ENCODE assay signal across 22 cellular contexts in genomic region chr10:101322266-101323151, GRCh38. TPM values are rescaled to one million over a fixed set of nuclear protein-coding genes. Genes with fewer than 3 reads are reported as not detected.
DNase-seq lines count a peak whose midpoint lies in the region; ATAC-seq and TF ChIP-seq lines count a peak whose summit lies in the region.
"Had no signal": no experiment of that assay in that cellular context is flagged by ENCODE, and none has a peak within 500 bp of the region (broad histone marks: within the 10 kb centered on the region; RNA-seq: fewer than 3 reads in every experiment).

No MANE protein-coding gene starts in this region.

- no peaks in the 10 kb centered on the region for H4K20me1 ChIP-seq in neural cell (ENCODE audit: insufficient read depth)

- peak; percentile 65 for TF ChIP-seq EP300 in neural cell (conservative IDR thresholded peaks at IDR 0.05; ENCODE audit: poor library complexity, severe bottlenecking)

- peak; percentile 22 for DNase-seq in BE2C
- DNase-seq in H7 = peak; percentile 43
- no peak for DNase-seq in hippocampal formation (lab: John Stamatoyannopoulos, UW)
- DNase-seq in dedifferentiated amniotic fluid mesenchymal stem cell (ENCODE audit: extremely low spot score) = no peak
- DNase-seq: AML-193; C1 segment of cervical spinal cord; Caco-2; CD8-positive, alpha-beta T cell; Kasumi-1; NCI-H1092 treated with DMSO at 0.1 percent for 48 hours; NCI-H1436; NCI-H187; NCI-H2081 treated with DMSO at 0.1 percent for 48 hours; NCI-H748 treated with DMSO at 0.1 percent for 48 hours; NK-92 treated with Interleukin-12 subunit alpha and Interleukin-12 subunit beta, amount 100 ng/mL, for 24 hours; SHP77 had no signal

- H3K4me1 Mint-ChIP-seq in brain = peaks cover 64% of the 10 kb centered on the region

- H3K9ac ChIP-seq in neural cell (ENCODE audit: low read length) = peak overlapping the region; percentile 72

- H3K27ac Mint-ChIP-seq in brain = peak overlapping the region in 3 of 5 experiments; percentile 19 to 89 (median 88)
- H3K27ac Mint-ChIP-seq: CD8-positive, alpha-beta T cell had no signal

- H3K36me3 ChIP-seq in BE2C (no peaks in the 10 kb centered on the region), H7 (replicated peaks; ENCODE audit: control insufficient read depth, insufficient read depth, low read length) (no peaks in the 10 kb centered on the region), neural cell (ENCODE audit: insufficient read depth, low read length) (no peaks in the 10 kb centered on the region)

- peak overlapping the region in 4 of 5 experiments; percentile 26 to 71 (median 55) for H3K4me3 Mint-ChIP-seq in brain
- H3K4me3 Mint-ChIP-seq: CD8-positive, alpha-beta T cell had no signal

- H3K79me2 ChIP-seq in neural cell (replicated peaks; ENCODE audit: insufficient read depth, low read length) = no peaks in the 10 kb centered on the region

- TF ChIP-seq RAD21 in neural cell (conservative IDR thresholded peaks at IDR 0.05) = no peak

- peaks cover 22% of the 10 kb centered on the region for H3K27me3 Mint-ChIP-seq in brain

- peak overlapping the region; percentile 96 for H3K27ac ChIP-seq in neural cell (ENCODE audit: low read length)
- H3K27ac ChIP-seq: A549, RWPE1 had no signal

- H3K36me3 Mint-ChIP-seq in brain = no peaks in the 10 kb centered on the region
- H3K36me3 Mint-ChIP-seq: CD8-positive, alpha-beta T cell had no signal

- ATAC-seq in activated CD4-positive, CD25-positive, alpha-beta regulatory T cell treated with anti-CD3 and anti-CD28 coated beads, Interleukin-2, amount 50 U/mL, for 24 hours = no peak
- ATAC-seq: A549; CD8-positive, alpha-beta T cell; K562 had no signal

- H2AFZ ChIP-seq in neural cell (ENCODE audit: low read depth, low read length) = peak overlapping the region; percentile 45

- H3K27me3 ChIP-seq in BE2C = no peaks in the 10 kb centered on the region
- H3K27me3 ChIP-seq in H7 (ENCODE audit: control insufficient read depth, insufficient read depth, low read length) = no peaks in the 10 kb centered on the region
- H3K27me3 ChIP-seq in neural cell (ENCODE audit: insufficient read depth, low read depth, low read length) = no peaks in the 10 kb centered on the region

- H3K4me3 ChIP-seq in BE2C (ENCODE audit: low read depth, low read length) (no peak overlapping the region), H7 (ENCODE audit: insufficient read depth, low read depth, low read length) (no peak overlapping the region), neural cell (ENCODE audit: low read length) (peak overlapping the region; percentile 55)
- H3K4me3 ChIP-seq: A549, K562 had no signal

- H3K9me3 ChIP-seq in BE2C (no peaks in the 10 kb centered on the region), neural cell (ENCODE audit: low read length) (peaks cover 2% of the 10 kb centered on the region)
- H3K9me3 ChIP-seq: A549 had no signal

- no peaks in the 10 kb centered on the region; the same call in 1 of the 2 replicates for H3K4me1 ChIP-seq in BE2C
- H3K4me1 ChIP-seq: A549, Caco-2 had no signal

- peak overlapping the region; percentile 35 for H3K4me2 ChIP-seq in neural cell (ENCODE audit: low read length)
- H3K4me2 ChIP-seq: A549 had no signal

- peaks cover 3% of the 10 kb centered on the region for H3F3A ChIP-seq in neural cell (ENCODE audit: insufficient read depth, low read length, poor library complexity, severe bottlenecking)

- TF ChIP-seq CTCF in BE2C (IDR thresholded peaks at IDR 0.05; ENCODE audit: low read depth, low read length) (no peak), brain (conservative IDR thresholded peaks at IDR 0.05) (no peak), neural cell (IDR thresholded peaks at IDR 0.05; ENCODE audit: poor library complexity, severe bottlenecking) (no peak)

- H3K9me3 Mint-ChIP-seq in brain = peaks cover 0 to 8% (median 4%) of the 10 kb centered on the region in 5 experiments
- H3K9me3 Mint-ChIP-seq: CD8-positive, alpha-beta T cell had no signal

- H3K9me2 ChIP-seq in neural cell (ENCODE audit: insufficient read depth, low read length) = no peaks in the 10 kb centered on the region

TF ChIP-seq in neural cell, 6 proteins besides CTCF, POLR2A, EP300 and RAD21:
- peak; percentile 68 for TF ChIP-seq REST (IDR thresholded peaks at IDR 0.05; ENCODE audit: borderline replicate concordance)
- peak; percentile 79 for TF ChIP-seq POLR2AphosphoS5 (IDR thresholded peaks at IDR 0.05)
- TF ChIP-seq MXI1 (conservative IDR thresholded peaks at IDR 0.05; ENCODE audit: poor library complexity, severe bottlenecking) = no peak

RNA-seq across cellular contexts. Expression of gene BTRC, which starts 31.5 kb away (rescaled TPM):
- 7.1 TPM for polyA plus RNA-seq in BE2C (2012; ENCODE audit: insufficient read depth, insufficient read length, low read depth)
- 13.0 and 13.2 TPM in 2 replicates for total RNA-seq in H7 (2014; rRNA removed; shearing (Covaris generic))
- polyA plus RNA-seq in brain (ENCODE audit: insufficient read depth, low read depth, low replicate concordance) = 9.5 TPM
- polyA plus RNA-seq in neural cell = 25.2 and 32.6 TPM in 2 replicates
- 65.0 and 78.1 TPM in 2 replicates for polyA minus RNA-seq in neural cell

Comparison
In these comparisons a context has a peak if more than half of its experiments do, and no peak if none do; other contexts are left out.
1. DNase-seq: peak in BE2C (single experiment) and H7 (single experiment); none in hippocampal formation (0 of 2) and dedifferentiated amniotic fluid mesenchymal stem cell (single experiment).